ENCODE assay signal across 8 cellular contexts in genomic region chr7:142811154-142811737, GRCh38. TPM values are rescaled to one million over a fixed set of nuclear protein-coding genes. Genes with fewer than 3 reads are reported as not detected.
DNase-seq lines count a peak whose midpoint lies in the region; ATAC-seq, FAIRE-seq and TF ChIP-seq lines count a peak whose summit lies in the region.

No MANE protein-coding gene starts in this region.

- no peaks in the 10 kb centered on the region for H3K9me3 ChIP-seq in mucosa of descending colon

- no peak for FAIRE-seq in HTR-8/SVneo (lab: Jason Lieb, UNC)

- no peak for TF ChIP-seq CTCF in mucosa of descending colon (IDR thresholded peaks at IDR 0.05)

- ATAC-seq in mucosa of descending colon (peak; percentile 22), GM21825 (IDR thresholded peaks at IDR 0.05; ENCODE audit: unreplicated experiment) (no peak), HG02870 (IDR thresholded peaks at IDR 0.05; ENCODE audit: unreplicated experiment) (no peak)

- intact Hi-C loops in mucosa of descending colon (cut with DNase I, micrococcal nuclease) = no loop called here

- H3K4me3 ChIP-seq in mucosa of descending colon = no peak overlapping the region

- no peaks in the 10 kb centered on the region for H3K4me1 ChIP-seq in mucosa of descending colon (ENCODE audit: low read depth)

- no peaks in the 10 kb centered on the region for H3K36me3 ChIP-seq in mucosa of descending colon (ENCODE audit: low read depth)

- DNase-seq in SHP77 (lab: John Stamatoyannopoulos, UW) = peak; percentile 28 to 40
- DNase-seq in SHP77 treated with DMSO at 0.1 percent for 48 hours (lab: John Stamatoyannopoulos, UW) = no peak
- DNase-seq in HTR-8/SVneo (ENCODE audit: insufficient read length, low spot score) = peak; percentile 10
- peak; percentile 64 for DNase-seq in SK-N-DZ (ENCODE audit: low spot score)
- DNase-seq in effector CD4-positive, alpha-beta T cell = peak; percentile 52
- peak in 1 of 3 donors; percentile 56 for DNase-seq in mucosa of descending colon

RNA-seq across cellular contexts. Expression of gene PRSS2, which starts 40.5 kb away (rescaled TPM):
- not detected in 2 replicates for polyA plus RNA-seq in SK-N-DZ (2014; cell fraction: cytosol; rRNA removed)
- not detected in 2 replicates for polyA plus RNA-seq in SK-N-DZ (2014; cell fraction: nucleus; rRNA removed)
- not detected for total RNA-seq in mucosa of descending colon

RNA-seq across cellular contexts. Expression of gene EPHB6, which starts 43.6 kb away (rescaled TPM):
- polyA plus RNA-seq in SK-N-DZ (2014; cell fraction: cytosol; rRNA removed) = 0.05 and 0.17 TPM in 2 replicates
- polyA plus RNA-seq in SK-N-DZ (2014; cell fraction: nucleus; rRNA removed) = 0.09 and 0.41 TPM in 2 replicates
- 1 to 10 TPM; 1.2 to 8.7 (median 2.6) TPM for total RNA-seq in mucosa of descending colon
